Comparison of ENCODE assay signal across 15 cellular contexts in the genomic region with DNA sequence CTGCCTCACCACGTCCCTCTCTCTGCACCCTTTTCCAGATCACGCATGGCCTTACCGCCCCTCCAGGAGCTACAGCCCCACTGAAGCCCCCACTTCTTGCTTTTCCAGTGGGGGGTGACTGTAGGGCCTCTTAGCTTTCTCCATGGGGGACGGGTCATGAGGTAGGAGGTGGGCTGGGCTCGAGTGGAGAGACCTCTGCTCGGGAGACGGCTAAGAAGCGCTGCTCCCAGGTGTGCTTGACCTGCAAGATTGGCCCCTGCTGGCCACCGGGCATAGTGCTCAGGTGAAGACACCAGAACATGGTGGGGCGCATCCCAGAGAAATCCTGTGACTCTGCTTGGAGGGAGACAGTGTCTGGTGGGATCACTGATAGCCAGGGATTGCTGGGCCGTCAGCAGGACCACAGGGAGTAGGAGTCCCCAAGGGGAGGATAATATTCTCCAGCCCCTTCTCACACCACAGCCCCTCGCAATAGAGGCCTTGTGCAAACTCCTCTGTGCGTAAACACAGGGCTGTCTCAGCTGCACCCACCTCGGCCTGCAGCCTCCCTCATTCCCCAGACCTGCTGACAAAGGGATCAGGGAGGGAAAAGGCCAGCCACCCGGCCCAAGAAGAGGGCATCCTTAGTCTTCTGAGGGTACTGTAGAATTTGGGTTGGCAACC. TPM values are rescaled to one million over a fixed set of nuclear protein-coding genes. Genes with fewer than 3 reads are reported as not detected.
A peak's percentile ranks its signal among the peaks of the same experiment; 100 is the strongest.
DNase-seq lines count a peak whose midpoint lies in the region; ATAC-seq, FAIRE-seq and TF ChIP-seq lines count a peak whose summit lies in the region.
"Had no signal": no experiment of that assay in that cellular context is flagged by ENCODE, and none has a peak within 500 bp of the region (broad histone marks: within the 10 kb centered on the region; RNA-seq: fewer than 3 reads in every experiment).

No MANE protein-coding gene starts in this region.

- peak; percentile 8 for ATAC-seq in stimulated activated naive CD8-positive, alpha-beta T cell treated with anti-CD3 and anti-CD28 coated beads, Interleukin-15, amount 100 ng/mL, for 72 hours
- no peak for ATAC-seq in stimulated activated naive CD8-positive, alpha-beta T cell treated with anti-CD3 and anti-CD28 coated beads, Interleukin-15, Interleukin-2, amounts not matched to agents 100 U/mL and 50 U/mL, for 24 hours
- ATAC-seq in GM19463 (IDR thresholded peaks at IDR 0.05; ENCODE audit: unreplicated experiment), result no peak
- ATAC-seq: left colon had no signal

- peaks cover 40% of the 10 kb centered on the region for H3K4me1 Mint-ChIP-seq in stimulated activated naive CD8-positive, alpha-beta T cell treated with anti-CD3 and anti-CD28 coated beads, Interleukin-15, amount 100 ng/mL, for 72 hours
- peaks cover 57% of the 10 kb centered on the region for H3K4me1 Mint-ChIP-seq in brain

- TF ChIP-seq CTCF in brain (conservative IDR thresholded peaks at IDR 0.05), result no peak

- H3K36me3 Mint-ChIP-seq in brain, result peaks cover 41% of the 10 kb centered on the region

- H3K27me3 Mint-ChIP-seq in stimulated activated naive CD8-positive, alpha-beta T cell treated with anti-CD3 and anti-CD28 coated beads, Interleukin-15, amount 100 ng/mL, for 72 hours, result no peaks in the 10 kb centered on the region
- H3K27me3 Mint-ChIP-seq in brain, result peaks cover 19% of the 10 kb centered on the region

- no peak for FAIRE-seq in urothelium cell line (lab: Jason Lieb, UNC)
- FAIRE-seq: TTC549 had no signal

- no peak for DNase-seq in stimulated activated naive CD8-positive, alpha-beta T cell treated with anti-CD3 and anti-CD28 coated beads, Interleukin-15, amount 100 ng/mL, for 72 hours
- no peak for DNase-seq in stimulated activated naive CD8-positive, alpha-beta T cell treated with anti-CD3 and anti-CD28 coated beads, Interleukin-15, Interleukin-2, amounts not matched to agents 100 U/mL and 50 U/mL, for 24 hours
- DNase-seq in mesenteric fat pad (ENCODE audit: low spot score) (peak; percentile 86), urothelium cell line (ENCODE audit: low spot score) (peak; percentile 4), NCI-H146 treated with DMSO at 0.1 percent for 48 hours (lab: John Stamatoyannopoulos, UW; ENCODE audit: unreplicated experiment) (no peak), NCI-H446 treated with DMSO at 0.1 percent for 48 hours (lab: John Stamatoyannopoulos, UW) (no peak)
- DNase-seq: EL; NCI-H1048; NCI-H526; Right ventricle myocardium superior; stimulated activated naive CD4-positive, alpha-beta T cell treated with Interleukin-2 at 50 U/mL for 16 hours had no signal

- no peak overlapping the region for H3K4me3 Mint-ChIP-seq in stimulated activated naive CD8-positive, alpha-beta T cell treated with anti-CD3 and anti-CD28 coated beads, Interleukin-15, amount 100 ng/mL, for 72 hours
- peak overlapping the region in 2 of 5 experiments; percentile 78 to 97 for H3K4me3 Mint-ChIP-seq in brain

- H3K9me3 Mint-ChIP-seq in stimulated activated naive CD8-positive, alpha-beta T cell treated with anti-CD3 and anti-CD28 coated beads, Interleukin-15, amount 100 ng/mL, for 72 hours, result no peaks in the 10 kb centered on the region
- peaks cover 0 to 2% (median 0%) of the 10 kb centered on the region in 5 experiments for H3K9me3 Mint-ChIP-seq in brain

- peak overlapping the region in 1 of 2 donors; percentile 87 for H3K27ac Mint-ChIP-seq in stimulated activated naive CD8-positive, alpha-beta T cell treated with anti-CD3 and anti-CD28 coated beads, Interleukin-15, amount 100 ng/mL, for 72 hours
- H3K27ac Mint-ChIP-seq in brain, result peak overlapping the region in 3 of 5 experiments; percentile 15 to 90 (median 50)

RNA-seq across cellular contexts. Expression of gene GALK1, which starts 8.9 kb away (rescaled TPM):
- polyA plus RNA-seq in brain (ENCODE audit: insufficient read depth, low read depth, low replicate concordance), result 26.8 TPM
- 26.4 TPM for total RNA-seq in mesenteric fat pad

RNA-seq across cellular contexts. Expression of gene UNK, which starts 10.7 kb away (rescaled TPM):
- 34.9 TPM for polyA plus RNA-seq in brain (ENCODE audit: insufficient read depth, low read depth, low replicate concordance)
- total RNA-seq in mesenteric fat pad, result 24.6 TPM

RNA-seq across cellular contexts. Expression of gene ITGB4, which starts 52.7 kb away (rescaled TPM):
- 29.4 TPM for polyA plus RNA-seq in brain (ENCODE audit: insufficient read depth, low read depth, low replicate concordance)
- total RNA-seq in mesenteric fat pad, result 13.9 TPM

Comparison
In these comparisons a context has a peak if more than half of its experiments do, and no peak if none do; other contexts are left out.
1. DNase-seq: peak in mesenteric fat pad (single experiment) and urothelium cell line (single experiment); none in stimulated activated naive CD8-positive, alpha-beta T cell treated with anti-CD3 and anti-CD28 coated beads, Interleukin-15, amount 100 ng/mL, for 72 hours (0 of 2), stimulated activated naive CD8-positive, alpha-beta T cell treated with anti-CD3 and anti-CD28 coated beads, Interleukin-15, Interleukin-2, amounts not matched to agents 100 U/mL and 50 U/mL, for 24 hours (single experiment), NCI-H146 treated with DMSO at 0.1 percent for 48 hours (single experiment) and NCI-H446 treated with DMSO at 0.1 percent for 48 hours (single experiment).